Comparison of ENCODE assay signal across 22 cellular contexts in the genomic region with DNA sequence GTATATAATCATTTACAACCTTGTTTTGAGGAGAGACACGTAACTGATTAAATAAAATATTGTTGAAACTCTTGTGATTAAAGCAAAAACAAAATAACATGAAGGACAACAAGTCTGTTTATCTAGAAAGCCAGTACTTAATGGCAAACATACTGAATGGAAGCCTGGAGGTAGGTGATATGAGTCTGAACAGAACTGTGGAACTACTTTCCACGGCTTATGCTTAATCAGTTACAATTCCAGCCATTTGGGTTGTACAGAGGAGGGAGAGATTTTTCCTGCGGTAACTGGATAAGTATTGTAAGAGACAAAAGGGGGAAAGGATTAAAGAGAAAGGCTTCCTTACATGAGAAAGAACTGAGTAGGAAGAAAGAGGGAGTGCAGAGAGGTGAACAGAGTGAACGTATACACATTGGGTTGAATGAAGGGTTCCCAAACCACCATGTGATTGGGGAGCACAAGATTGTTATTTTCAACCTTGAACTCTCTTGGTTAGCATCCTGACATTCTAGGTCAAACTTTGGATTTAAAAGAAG. TPM values are rescaled to one million over a fixed set of nuclear protein-coding genes. Genes with fewer than 3 reads are reported as not detected.
A peak's percentile ranks its signal among the peaks of the same experiment; 100 is the strongest.
DNase-seq lines count a peak whose midpoint lies in the region; ATAC-seq and TF ChIP-seq lines count a peak whose summit lies in the region.
"Had no signal": no experiment of that assay in that cellular context is flagged by ENCODE, and none has a peak within 500 bp of the region (broad histone marks: within the 10 kb centered on the region; RNA-seq: fewer than 3 reads in every experiment).

No MANE protein-coding gene starts in this region.

- peak overlapping the region; percentile 6 to 75 (median 40) for H3K27ac Mint-ChIP-seq in CD8-positive, alpha-beta memory T cell
- H3K27ac Mint-ChIP-seq in IgD-negative memory B cell (peak overlapping the region in 2 of 3 donors; percentile 73 to 88), neural progenitor cell (no peak overlapping the region)
- H3K27ac Mint-ChIP-seq: activated CD4-positive, alpha-beta memory T cell treated with anti-CD3 and anti-CD28 coated beads, Interleukin-2, amount 10 ng/mL, durations not matched to agents 7 days and 5 days had no signal

- H3K9ac ChIP-seq in mammary epithelial cell (ENCODE audit: insufficient read depth, low read length) (no peak overlapping the region), neural progenitor cell (no peak overlapping the region)

- CTCF ChIA-PET in CD8-positive, alpha-beta memory T cell (lab: Charles Lee) = no interaction called here
- CTCF ChIA-PET in mammary epithelial cell (lab: Charles Lee; ENCODE audit: low non-redundant PET) = no interaction called here

- no peak for TF ChIP-seq CTCF in mammary epithelial cell (conservative IDR thresholded peaks at IDR 0.05 in 1 of 2, IDR thresholded peaks at IDR 0.05 in 1 of 2; ENCODE audit: extremely low read depth in 1 of 2, insufficient read depth in 1 of 2, low read depth in 1 of 2, low read length in 2 of 2)
- TF ChIP-seq CTCF in neural progenitor cell (IDR thresholded peaks at IDR 0.05) = no peak
- TF ChIP-seq CTCF in upper lobe of right lung (IDR thresholded peaks at IDR 0.05) = no peak

- H3K4me1 Mint-ChIP-seq in CD8-positive, alpha-beta memory T cell = peaks cover 22 to 31% (median 22%) of the 10 kb centered on the region in 3 donors
- H3K4me1 Mint-ChIP-seq in IgD-negative memory B cell (peaks cover 14 to 23% (median 16%) of the 10 kb centered on the region in 3 donors), neural progenitor cell (peaks cover 15% of the 10 kb centered on the region)

- intact Hi-C loops in mammary epithelial cell (cut with micrococcal nuclease) = no loop called here
- intact Hi-C loops in upper lobe of right lung (cut with DNase I) = no loop called here

- dilution Hi-C loops in mammary epithelial cell (cut with HindIII; ENCODE audit: low sequenced_read_pairs) = no loop called here

- H3K9me3 Mint-ChIP-seq in CD8-positive, alpha-beta memory T cell = no peaks in the 10 kb centered on the region
- no peaks in the 10 kb centered on the region for H3K9me3 Mint-ChIP-seq in IgD-negative memory B cell
- no peaks in the 10 kb centered on the region for H3K9me3 Mint-ChIP-seq in neural progenitor cell
- H3K9me3 Mint-ChIP-seq: activated CD4-positive, alpha-beta memory T cell treated with anti-CD3 and anti-CD28 coated beads, Interleukin-2, amount 10 ng/mL, durations not matched to agents 7 days and 5 days; stimulated activated memory B cell treated with anti-CD40 and anti-IgM and Interleukin-4, amounts not matched to agents 10 μg/mL and 1 μg/mL and 100 μg/mL, for 72 hours had no signal

- 70% methylated on average over 4 of the region's 4 CpGs for WGBS in mammary epithelial cell (ENCODE audit: low coverage, missing lambda C conversion rate)

- H3K4me2 ChIP-seq in mammary epithelial cell (ENCODE audit: insufficient read depth, low read depth, low read length) (peak overlapping the region; percentile 44), neural progenitor cell (peak overlapping the region; percentile 92)

- BruUV-seq in mammary epithelial cell (replicated peaks; lab: Mats Ljungman, UMichigan) = no TSS peak

- no peak for DNase-seq in CD8-positive, alpha-beta memory T cell
- no peak for DNase-seq in mammary epithelial cell
- DNase-seq in neural progenitor cell (ENCODE audit: low spot score) = peak; percentile 20
- no peak for DNase-seq in upper lobe of right lung
- no peak for DNase-seq in NCI-H1436 treated with DMSO at 0.1 percent for 48 hours (lab: John Stamatoyannopoulos, UW)
- DNase-seq: activated CD4-positive, alpha-beta memory T cell treated with anti-CD3 and anti-CD28 coated beads, Interleukin-2, amount 10 ng/mL, durations not matched to agents 7 days and 5 days; activated CD4-positive, CD25-positive, alpha-beta regulatory T cell; activated naive CD4-positive, alpha-beta T cell treated with anti-CD3 and anti-CD28 coated beads, Interleukin-2, amount 50 U/mL, for 16 hours; activated T-cell treated with anti-CD3 and anti-CD28 coated beads, Interleukin-2, amount 50 U/mL, for 48 hours; esophagus squamous epithelium; gastrocnemius medialis; NCI-H187; NCI-H2227 treated with DMSO at 0.1 percent for 48 hours; NCI-H774; OCI-M1; sigmoid colon; T1000 had no signal

- H3K79me2 ChIP-seq in mammary epithelial cell (ENCODE audit: insufficient read depth, low read length) = peaks cover 79% of the 10 kb centered on the region
- peaks cover 68% of the 10 kb centered on the region for H3K79me2 ChIP-seq in neural progenitor cell (ENCODE audit: low read depth)

- H3K27me3 Mint-ChIP-seq in CD8-positive, alpha-beta memory T cell = no peaks in the 10 kb centered on the region
- H3K27me3 Mint-ChIP-seq in IgD-negative memory B cell (no peaks in the 10 kb centered on the region), neural progenitor cell (ENCODE audit: insufficient read depth, low read depth) (no peaks in the 10 kb centered on the region)
- H3K27me3 Mint-ChIP-seq: activated CD4-positive, alpha-beta memory T cell treated with anti-CD3 and anti-CD28 coated beads, Interleukin-2, amount 10 ng/mL, durations not matched to agents 7 days and 5 days; stimulated activated memory B cell treated with anti-CD40 and anti-IgM and Interleukin-4, amounts not matched to agents 10 μg/mL and 1 μg/mL and 100 μg/mL, for 72 hours had no signal

- H2AFZ ChIP-seq in mammary epithelial cell (ENCODE audit: low read depth, low read length) (no peak overlapping the region), neural progenitor cell (replicated peaks) (no peak overlapping the region)

- no peak overlapping the region for H3K4me3 ChIP-seq in CD8-positive, alpha-beta memory T cell (ENCODE audit: low read length)
- no peak overlapping the region for H3K4me3 ChIP-seq in mammary epithelial cell (replicated peaks in 1 of 3; ENCODE audit: insufficient read depth in 1 of 3, low read depth in 2 of 3, low read length in 3 of 3)
- no peak overlapping the region for H3K4me3 ChIP-seq in neural progenitor cell
- H3K4me3 ChIP-seq in upper lobe of right lung = no peak overlapping the region
- H3K4me3 ChIP-seq: esophagus squamous epithelium, gastrocnemius medialis, sigmoid colon, thoracic aorta had no signal

- POLR2A ChIA-PET in CD8-positive, alpha-beta memory T cell (lab: Charles Lee) = no interaction called here

- in situ Hi-C loops in mammary epithelial cell (cut with MboI; ENCODE audit: low sequenced_read_pairs in 2 of 2) = loop anchor here (10.0 kb wide), 3 partner anchors 213 to 453 kb away; a partner anchor contains a TSS

- ATAC-seq in GM19397 (IDR thresholded peaks at IDR 0.05; ENCODE audit: unreplicated experiment) = no peak
- ATAC-seq in upper lobe of right lung = no peak
- ATAC-seq: gastrocnemius medialis; stimulated activated memory B cell treated with anti-CD40 and anti-IgM and Interleukin-4, amounts not matched to agents 10 μg/mL and 1 μg/mL and 100 μg/mL, for 72 hours had no signal

- H4K20me1 ChIP-seq in mammary epithelial cell (ENCODE audit: insufficient read depth, low read length) = no peaks in the 10 kb centered on the region
- peaks cover 54% of the 10 kb centered on the region for H4K20me1 ChIP-seq in neural progenitor cell (ENCODE audit: low read depth)

- no peak overlapping the region for H3K27ac ChIP-seq in CD8-positive, alpha-beta memory T cell (ENCODE audit: low read depth, low read length)
- H3K27ac ChIP-seq in mammary epithelial cell (ENCODE audit: insufficient read depth, low read depth, low read length) = peak overlapping the region; percentile 12
- no peak overlapping the region for H3K27ac ChIP-seq in neural progenitor cell
- no peak overlapping the region for H3K27ac ChIP-seq in upper lobe of right lung
- H3K27ac ChIP-seq: esophagus squamous epithelium, sigmoid colon, thoracic aorta had no signal

- H3K4me3 Mint-ChIP-seq in CD8-positive, alpha-beta memory T cell = peak overlapping the region in 1 of 7 donors; percentile 17
- H3K4me3 Mint-ChIP-seq in IgD-negative memory B cell (peak overlapping the region in 1 of 4 donors; percentile 13), neural progenitor cell (no peak overlapping the region)
- H3K4me3 Mint-ChIP-seq: activated CD4-positive, alpha-beta memory T cell treated with anti-CD3 and anti-CD28 coated beads, Interleukin-2, amount 10 ng/mL, durations not matched to agents 7 days and 5 days; stimulated activated memory B cell treated with anti-CD40 and anti-IgM and Interleukin-4, amounts not matched to agents 10 μg/mL and 1 μg/mL and 100 μg/mL, for 72 hours had no signal

- H3F3A ChIP-seq in neural progenitor cell (ENCODE audit: low read depth) = peaks cover 2% of the 10 kb centered on the region

- H3K36me3 Mint-ChIP-seq in CD8-positive, alpha-beta memory T cell = peaks cover 3 to 60% (median 6%) of the 10 kb centered on the region in 3 donors
- H3K36me3 Mint-ChIP-seq in IgD-negative memory B cell (no peaks in the 10 kb centered on the region), neural progenitor cell (peaks cover 17% of the 10 kb centered on the region)

- no peaks in the 10 kb centered on the region for H3K9me3 ChIP-seq in CD8-positive, alpha-beta memory T cell (ENCODE audit: low read length)
- H3K9me3 ChIP-seq in mammary epithelial cell (replicated peaks; ENCODE audit: insufficient read depth, low read length) = no peaks in the 10 kb centered on the region
- no peaks in the 10 kb centered on the region for H3K9me3 ChIP-seq in neural progenitor cell (ENCODE audit: low read depth)
- no peaks in the 10 kb centered on the region for H3K9me3 ChIP-seq in upper lobe of right lung
- H3K9me3 ChIP-seq: esophagus squamous epithelium, gastrocnemius medialis, sigmoid colon, thoracic aorta had no signal

- H3K4me1 ChIP-seq in CD8-positive, alpha-beta memory T cell (ENCODE audit: insufficient read depth, low read length) = peaks cover 25% of the 10 kb centered on the region
- H3K4me1 ChIP-seq in mammary epithelial cell (ENCODE audit: insufficient read depth, low read length) (peaks cover 13% of the 10 kb centered on the region), neural progenitor cell (peaks cover 35% of the 10 kb centered on the region), upper lobe of right lung (peaks cover 37% of the 10 kb centered on the region)

- H3K27me3 ChIP-seq in CD8-positive, alpha-beta memory T cell (ENCODE audit: insufficient read depth, low read length, poor library complexity, severe bottlenecking) = no peaks in the 10 kb centered on the region
- H3K27me3 ChIP-seq in mammary epithelial cell (ENCODE audit: insufficient read depth, low read length) = no peaks in the 10 kb centered on the region
- H3K27me3 ChIP-seq in neural progenitor cell = no peaks in the 10 kb centered on the region
- no peaks in the 10 kb centered on the region for H3K27me3 ChIP-seq in upper lobe of right lung
- H3K27me3 ChIP-seq: esophagus squamous epithelium, gastrocnemius medialis, sigmoid colon had no signal

- H3K36me3 ChIP-seq in CD8-positive, alpha-beta memory T cell (ENCODE audit: insufficient read depth, low read length) = peaks cover 3% of the 10 kb centered on the region
- H3K36me3 ChIP-seq in mammary epithelial cell (ENCODE audit: insufficient read depth, low read length) (peaks cover 38% of the 10 kb centered on the region), neural progenitor cell (peaks cover 26% of the 10 kb centered on the region), upper lobe of right lung (peaks cover 38% of the 10 kb centered on the region)

RNA-seq across cellular contexts. Expression of a gene that starts 4.4 kb away (rescaled TPM):
- total RNA-seq in CD8-positive, alpha-beta memory T cell = 10 to 100 TPM; 47.7 to 47.8 TPM
- 32.7 TPM for polyA plus RNA-seq in CD8-positive, alpha-beta memory T cell
- polyA plus RNA-seq in IgD-negative memory B cell (26.0 TPM), mammary epithelial cell (43.6 TPM)
- total RNA-seq in mammary epithelial cell (100 to 1,000 TPM in 1 of 2 donors, 10 to 100 TPM in 1; 95.6 to 132 TPM), neural progenitor cell (ENCODE audit: low replicate concordance) (72.4 and 112 TPM in 2 replicates), upper lobe of right lung (93.5 TPM)
- 51.4 TPM for polyA minus RNA-seq in mammary epithelial cell

RNA-seq across cellular contexts. Expression of a gene that starts 19.2 kb away (rescaled TPM):
- 1 to 10 TPM in 1 of 2 experiments, under 1 TPM in 1; 0.72 to 1.4 TPM for total RNA-seq in CD8-positive, alpha-beta memory T cell
- polyA plus RNA-seq in CD8-positive, alpha-beta memory T cell = 0.29 TPM
- 4.4 TPM for polyA plus RNA-seq in IgD-negative memory B cell
- under 1 TPM; 0.83 to 0.96 TPM for total RNA-seq in mammary epithelial cell
- 0.23 TPM for polyA plus RNA-seq in mammary epithelial cell
- polyA minus RNA-seq in mammary epithelial cell = not detected
- total RNA-seq in neural progenitor cell (ENCODE audit: low replicate concordance) = 0.03 TPM in 1 of 2 replicates, not detected in the other
- total RNA-seq in upper lobe of right lung = 6.9 TPM
- total RNA-seq: HT-29 had no signal
